ENCODE assay signal across 1 cellular context in genomic region chr22:41446639-41447434, GRCh38.
TF ChIP-seq lines count a peak whose summit lies in the region.

Gene TOB2, minus strand, starts transcription at chr22:41446801. Its CDS starts 9,456 bp downstream, at chr22:41437345.

TF ChIP-seq in HEK293, 187 proteins besides CTCF, POLR2A, EP300 and RAD21 (continued from another document and continues in another):
- TF ChIP-seq ZBTB10 (tag by site-specific recombination; IDR thresholded peaks at IDR 0.05) (peak; percentile 98), SP2 (tag by site-specific recombination; IDR thresholded peaks at IDR 0.05) (peak; percentile 88), ZNF175 (tag by site-specific recombination; IDR thresholded peaks at IDR 0.05) (no peak), ZSCAN4 (tag by site-specific recombination; IDR thresholded peaks at IDR 0.05) (peak; percentile 67; the same call in 1 of the 2 replicates), ZNF223 (tag by site-specific recombination; IDR thresholded peaks at IDR 0.05) (peak; percentile 67), ZNF366 (tag by site-specific recombination; conservative IDR thresholded peaks at IDR 0.05) (peak; percentile 96), ZNF398 (tag by site-specific recombination; IDR thresholded peaks at IDR 0.05) (peak; percentile 78), BCL11B (tag by site-specific recombination; IDR thresholded peaks at IDR 0.05; ENCODE audit: low read depth) (peak; percentile 99), ZNF274 (IDR thresholded peaks at IDR 0.05; ENCODE audit: low read length) (no peak), ZNF274 (tag by site-specific recombination; IDR thresholded peaks at IDR 0.05; ENCODE audit: borderline replicate concordance) (no peak), GFI1B (tag by site-specific recombination; IDR thresholded peaks at IDR 0.05) (peak; percentile 51; the same call in 1 of the 2 replicates), ZNF132 (tag by site-specific recombination; IDR thresholded peaks at IDR 0.05; ENCODE audit: borderline replicate concordance) (no peak), SALL2 (tag by site-specific recombination; IDR thresholded peaks at IDR 0.05; ENCODE audit: borderline replicate concordance) (peak; percentile 91; the same call in 1 of the 2 replicates), AEBP2 (tag by site-specific recombination; IDR thresholded peaks at IDR 0.05; ENCODE audit: borderline replicate concordance) (peak; percentile 2; the same call in 1 of the 2 replicates), ZNF394 (tag by site-specific recombination; IDR thresholded peaks at IDR 0.05; ENCODE audit: borderline replicate concordance) (peak; percentile 87; the same call in 1 of the 2 replicates), ZNF830 (tag by site-specific recombination; IDR thresholded peaks at IDR 0.05; ENCODE audit: low read depth) (no peak), ZNF654 (tag by site-specific recombination; IDR thresholded peaks at IDR 0.05; ENCODE audit: low read depth) (peak; percentile 11; the same call in 1 of the 2 replicates), ZNF513 (tag by site-specific recombination; IDR thresholded peaks at IDR 0.05) (peak; percentile 46), GLI2 (tag by site-specific recombination; IDR thresholded peaks at IDR 0.05; ENCODE audit: borderline replicate concordance, low read depth) (peak; percentile 53; the same call in 1 of the 2 replicates), ZNF302 (tag by site-specific recombination; IDR thresholded peaks at IDR 0.05; ENCODE audit: low read depth) (no peak), SCRT1 (tag by site-specific recombination; IDR thresholded peaks at IDR 0.05; ENCODE audit: borderline replicate concordance) (no peak), YY2 (tag by site-specific recombination; IDR thresholded peaks at IDR 0.05) (peak; percentile 83), ZNF660 (tag by site-specific recombination; IDR thresholded peaks at IDR 0.05) (peak; percentile 99), ZBTB44 (tag by site-specific recombination; IDR thresholded peaks at IDR 0.05) (peak; percentile 91), TSHZ1 (tag by site-specific recombination; IDR thresholded peaks at IDR 0.05; ENCODE audit: borderline replicate concordance) (peak; percentile 91), ZNF174 (tag by site-specific recombination; IDR thresholded peaks at IDR 0.05) (no peak), ZFHX2 (tag by site-specific recombination; conservative IDR thresholded peaks at IDR 0.05) (peak; percentile 83), ZBTB7A (tag by site-specific recombination; IDR thresholded peaks at IDR 0.05; ENCODE audit: low read depth) (peak; percentile 98), HIC1 (tag by site-specific recombination; IDR thresholded peaks at IDR 0.05) (peak; percentile 99), ZNF704 (tag by site-specific recombination; IDR thresholded peaks at IDR 0.05) (no peak), ZNF433 (tag by site-specific recombination; IDR thresholded peaks at IDR 0.05; ENCODE audit: low read depth) (no peak; the same call in 1 of the 2 replicates), PBX3 (CRISPR knock-in tag; IDR thresholded peaks at IDR 0.05) (peak; percentile 20), ZNF791 (tag by site-specific recombination; IDR thresholded peaks at IDR 0.05) (no peak), ZNF510 (tag by site-specific recombination; IDR thresholded peaks at IDR 0.05; ENCODE audit: insufficient replicate concordance) (no peak), ZNF350 (tag by site-specific recombination; IDR thresholded peaks at IDR 0.05) (no peak), SCRT2 (tag by site-specific recombination; IDR thresholded peaks at IDR 0.05) (0 out of 2 replicates have a peak, but pooled peaks have one; percentile 23), SP7 (tag by site-specific recombination; IDR thresholded peaks at IDR 0.05) (peak; percentile 95), ZNF548 (tag by site-specific recombination; IDR thresholded peaks at IDR 0.05) (0 out of 2 replicates have a peak, but pooled peaks have one; percentile 18)
